ENCODE assay signal across 8 cellular contexts in genomic region chr11:113675003-113675471, GRCh38. TPM values are rescaled to one million over a fixed set of nuclear protein-coding genes. Genes with fewer than 3 reads are reported as not detected.
DNase-seq lines count a peak whose midpoint lies in the region; ATAC-seq and TF ChIP-seq lines count a peak whose summit lies in the region.

No MANE protein-coding gene starts in this region.

- H4K20me1 ChIP-seq in BLaER1: no peaks in the 10 kb centered on the region

- peak overlapping the region; percentile 64 for H3K4me2 ChIP-seq in BLaER1

- TF ChIP-seq CTCF in choroid plexus epithelial cell (conservative IDR thresholded peaks at IDR 0.05; ENCODE audit: low read depth, low read length) (no peak), right atrium auricular region (IDR thresholded peaks at IDR 0.05) (no peak)

- H3K9me3 ChIP-seq in BLaER1: no peaks in the 10 kb centered on the region
- no peaks in the 10 kb centered on the region for H3K9me3 ChIP-seq in right atrium auricular region

- no peaks in the 10 kb centered on the region for H3K27me3 ChIP-seq in BLaER1
- H3K27me3 ChIP-seq in right atrium auricular region: no peaks in the 10 kb centered on the region

- H3K4me1 ChIP-seq in BLaER1 (peaks cover 41% of the 10 kb centered on the region), right atrium auricular region (peaks cover 0 to 3% of the 10 kb centered on the region in 2 donors)

- ATAC-seq in GM19467 (IDR thresholded peaks at IDR 0.05; ENCODE audit: unreplicated experiment) (peak; percentile 77), HG03460 (IDR thresholded peaks at IDR 0.05; ENCODE audit: unreplicated experiment) (peak; percentile 92)

- H3K27ac ChIP-seq in BLaER1 (no peak overlapping the region; the same call in 1 of the 2 replicates), right atrium auricular region (no peak overlapping the region)

- DNase-seq in choroid plexus epithelial cell (ENCODE audit: low read depth) (peak; percentile 93), right atrium auricular region (ENCODE audit: low spot score) (no peak), inferior parietal cortex (ENCODE audit: extremely low spot score) (no peak), HT-29 (ENCODE audit: low spot score) (no peak), mesenteric fat pad (ENCODE audit: low spot score) (no peak)

- H3K36me3 ChIP-seq in BLaER1: no peaks in the 10 kb centered on the region
- H3K36me3 ChIP-seq in right atrium auricular region: no peaks in the 10 kb centered on the region

- H3K4me3 ChIP-seq in BLaER1: no peak overlapping the region
- no peak overlapping the region for H3K4me3 ChIP-seq in choroid plexus epithelial cell (ENCODE audit: low read depth, low read length)
- H3K4me3 ChIP-seq in right atrium auricular region: no peak overlapping the region

- peak overlapping the region; percentile 35; the same call in 1 of the 2 replicates for H3K9ac ChIP-seq in BLaER1

RNA-seq across cellular contexts. Expression of gene TMPRSS5, which starts 31.1 kb away (rescaled TPM):
- under 1 TPM; 0.16 to 0.19 TPM for total RNA-seq in right atrium auricular region
- 1.6 and 1.8 TPM in 2 replicates for total RNA-seq in HT-29 (2014; rRNA removed; shearing (Covaris generic))
- 0.80 TPM for total RNA-seq in mesenteric fat pad
